ENCODE assay signal across 1 cellular context in genomic region chr2:219687882-219688559, GRCh38.
TF ChIP-seq lines count a peak whose summit lies in the region.

No MANE protein-coding gene starts in this region.

TF ChIP-seq in K562, 482 proteins besides CTCF, POLR2A, EP300 and RAD21 (continued from another document and continues in another):
- TF ChIP-seq RERE (CRISPR knock-in tag; IDR thresholded peaks at IDR 0.05; ENCODE audit: borderline replicate concordance): no peak
- no peak for TF ChIP-seq ZNF282 (CRISPR knock-in tag; IDR thresholded peaks at IDR 0.05)
- no peak for TF ChIP-seq E4F1 (CRISPR knock-in tag; IDR thresholded peaks at IDR 0.05; ENCODE audit: borderline replicate concordance)
- no peak for TF ChIP-seq RBM25 (IDR thresholded peaks at IDR 0.05; ENCODE audit: low read depth, low read length, severe bottlenecking)
- no peak for TF ChIP-seq PHB2 (IDR thresholded peaks at IDR 0.05; ENCODE audit: low read depth)
- TF ChIP-seq MXI1 (IDR thresholded peaks at IDR 0.05; ENCODE audit: low read depth, low read length): no peak
- no peak for TF ChIP-seq ZNF780A (CRISPR knock-in tag; IDR thresholded peaks at IDR 0.05)
- peak; percentile 95 for TF ChIP-seq ZNF592 (IDR thresholded peaks at IDR 0.05)
- TF ChIP-seq SMARCE1 (IDR thresholded peaks at IDR 0.05): no peak
- TF ChIP-seq ZNF785 (CRISPR knock-in tag; IDR thresholded peaks at IDR 0.05): no peak
- TF ChIP-seq MAFK (IDR thresholded peaks at IDR 0.05; ENCODE audit: low read length): no peak
- peak; percentile 48; the same call in 1 of the 2 replicates for TF ChIP-seq TEAD2 (tag; IDR thresholded peaks at IDR 0.05)
- TF ChIP-seq TFAM (CRISPR knock-in tag; conservative IDR thresholded peaks at IDR 0.05): no peak
- no peak for TF ChIP-seq ZNF717 (CRISPR knock-in tag; IDR thresholded peaks at IDR 0.05)
- TF ChIP-seq SOX6 (IDR thresholded peaks at IDR 0.05): no peak
- no peak for TF ChIP-seq MITF (IDR thresholded peaks at IDR 0.05)
- no peak for TF ChIP-seq NFE2L1 (tag; IDR thresholded peaks at IDR 0.05; ENCODE audit: borderline replicate concordance, low read depth)
- TF ChIP-seq HDAC8 (tag; IDR thresholded peaks at IDR 0.05): peak; percentile 65; the same call in 1 of the 2 replicates
- TF ChIP-seq RBM15 (IDR thresholded peaks at IDR 0.05; ENCODE audit: insufficient read depth, low read length): no peak
- TF ChIP-seq MIER1 (IDR thresholded peaks at IDR 0.05; ENCODE audit: low read depth): no peak
- TF ChIP-seq SMARCC2 (IDR thresholded peaks at IDR 0.05; ENCODE audit: low read depth): no peak
- no peak for TF ChIP-seq HDGF (IDR thresholded peaks at IDR 0.05)
- TF ChIP-seq DMBX1 (CRISPR knock-in tag; IDR thresholded peaks at IDR 0.05; ENCODE audit: borderline replicate concordance): peak; percentile 92
- TF ChIP-seq MEF2D (tag; conservative IDR thresholded peaks at IDR 0.05; ENCODE audit: low read depth): peak; percentile 65; the same call in 1 of the 2 replicates
- TF ChIP-seq ETS2 (tag; IDR thresholded peaks at IDR 0.05; ENCODE audit: borderline replicate concordance, poor library complexity, severe bottlenecking): no peak
- TF ChIP-seq NR2C1 (IDR thresholded peaks at IDR 0.05): no peak
- peak; percentile 69 for TF ChIP-seq NR2C1 (tag; IDR thresholded peaks at IDR 0.05)
- TF ChIP-seq SNAPC5 (CRISPR knock-in tag; IDR thresholded peaks at IDR 0.05): no peak
- TF ChIP-seq ZNF668 (CRISPR knock-in tag; IDR thresholded peaks at IDR 0.05): peak; percentile 71; the same call in 1 of the 2 replicates
- no peak for TF ChIP-seq TEAD1 (CRISPR knock-in tag; IDR thresholded peaks at IDR 0.05)
- no peak for TF ChIP-seq ZNF79 (CRISPR knock-in tag; IDR thresholded peaks at IDR 0.05; ENCODE audit: low read depth)
- TF ChIP-seq SP2 (IDR thresholded peaks at IDR 0.05; ENCODE audit: extremely low read depth, low read depth, low read length, poor library complexity, severe bottlenecking): no peak
- TF ChIP-seq KDM1A (IDR thresholded peaks at IDR 0.05): no peak
- no peak for TF ChIP-seq ZNF224 (CRISPR knock-in tag; IDR thresholded peaks at IDR 0.05)
- TF ChIP-seq USF2 (CRISPR knock-in tag; IDR thresholded peaks at IDR 0.05): no peak
- TF ChIP-seq ARID3B (CRISPR knock-in tag; IDR thresholded peaks at IDR 0.05; ENCODE audit: borderline replicate concordance): no peak
- TF ChIP-seq NBN (IDR thresholded peaks at IDR 0.05; ENCODE audit: low read depth): no peak
- no peak for TF ChIP-seq THAP12 (CRISPR knock-in tag; IDR thresholded peaks at IDR 0.05)
- no peak for TF ChIP-seq ZNF561 (CRISPR knock-in tag; conservative IDR thresholded peaks at IDR 0.05)
- TF ChIP-seq PHB (CRISPR knock-in tag; IDR thresholded peaks at IDR 0.05): no peak
- no peak for TF ChIP-seq SIN3A (IDR thresholded peaks at IDR 0.05; ENCODE audit: borderline replicate concordance in 2 of 2, control insufficient read depth in 1 of 2, low read depth in 2 of 2, low read length in 2 of 2)
- TF ChIP-seq E2F3 (CRISPR knock-in tag; IDR thresholded peaks at IDR 0.05): no peak
- TF ChIP-seq STAT5B (CRISPR knock-in tag; IDR thresholded peaks at IDR 0.05): no peak
- no peak for TF ChIP-seq RFX7 (CRISPR knock-in tag; IDR thresholded peaks at IDR 0.05)
- TF ChIP-seq ZNF347 (CRISPR knock-in tag; IDR thresholded peaks at IDR 0.05; ENCODE audit: low read depth): no peak
- TF ChIP-seq CHD4 (IDR thresholded peaks at IDR 0.05; ENCODE audit: insufficient read depth, insufficient replicate concordance, low read depth, low read length, poor library complexity, severe bottlenecking): no peak
- TF ChIP-seq POU5F1 (IDR thresholded peaks at IDR 0.05; ENCODE audit: borderline replicate concordance, low read depth, low read length, partially characterized antibody): no peak
- no peak for TF ChIP-seq USF1 (CRISPR knock-in tag; IDR thresholded peaks at IDR 0.05)
- no peak for TF ChIP-seq BMI1 (IDR thresholded peaks at IDR 0.05; ENCODE audit: low read length)
- TF ChIP-seq FOXA1 (IDR thresholded peaks at IDR 0.05; ENCODE audit: borderline replicate concordance): no peak
- peak; percentile 36; the same call in 1 of the 2 replicates for TF ChIP-seq GTF2A2 (tag; IDR thresholded peaks at IDR 0.05)
- TF ChIP-seq NR3C1 (CRISPR knock-in tag; IDR thresholded peaks at IDR 0.05): no peak
